24 cellular contexts compared by ENCODE assay signal in the genomic region with DNA sequence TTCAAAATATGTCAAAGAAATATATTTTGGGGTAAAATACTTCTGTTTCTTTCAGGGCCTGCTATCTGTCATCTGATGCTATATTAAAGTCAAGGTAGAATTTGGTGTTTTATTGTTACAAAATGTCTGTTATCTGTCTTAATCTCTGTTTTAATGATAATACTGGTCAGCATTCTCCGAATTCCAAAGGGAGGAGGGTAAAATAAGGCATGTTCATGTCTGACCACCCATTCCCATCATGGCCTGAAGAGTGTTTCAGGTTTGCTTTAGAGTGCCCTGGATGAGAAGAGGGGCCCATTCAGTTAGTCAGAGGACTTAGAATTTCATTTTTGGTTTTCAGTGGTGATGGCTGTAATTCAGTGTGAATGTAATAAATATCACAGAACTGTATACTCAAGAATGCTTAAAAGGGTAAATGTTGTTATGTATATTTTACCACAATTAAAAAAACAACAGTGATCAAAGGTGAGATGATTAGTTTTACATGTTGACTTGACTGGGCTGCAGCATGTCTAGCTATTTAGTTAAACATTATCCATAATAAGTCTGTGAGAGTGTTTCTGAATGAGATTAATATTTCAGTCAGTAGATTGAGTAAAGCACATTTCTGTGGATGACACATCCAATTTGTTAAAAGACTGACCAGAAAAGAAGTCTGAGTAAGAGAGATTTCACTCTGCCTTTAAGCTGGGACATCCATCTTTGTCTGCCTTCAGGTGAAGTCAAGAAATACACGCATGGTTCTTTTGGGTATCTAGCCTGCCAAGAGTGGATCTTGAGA.
"Had no signal": no experiment of that assay in that cellular context is flagged by ENCODE, and none has a peak within 500 bp of the region (broad histone marks: within the 10 kb centered on the region; RNA-seq: fewer than 3 reads in every experiment).

No MANE protein-coding gene starts in this region.

- ATAC-seq: activated CD8-positive, alpha-beta memory T cell treated with anti-CD3 and anti-CD28 coated beads, Interleukin-2, amount 10 ng/mL, durations not matched to agents 7 days and 5 days; activated CD8-positive, alpha-beta T cell treated with anti-CD3 and anti-CD28 coated beads for 36 hours; activated naive CD8-positive, alpha-beta T cell treated with anti-CD3 and anti-CD28 coated beads, Interleukin-2, amount 50 U/mL, for 24 hours; body of pancreas; esophagus mucosa; left lobe of liver; lower lobe of right lung; naive thymus-derived CD4-positive, alpha-beta T cell had no signal

- H3K4me3 Mint-ChIP-seq: activated CD4-positive, alpha-beta T cell treated with anti-CD3 and anti-CD28 coated beads, Interleukin-2, amount 10 ng/mL, durations not matched to agents 7 days and 5 days; activated CD8-positive, alpha-beta memory T cell treated with anti-CD3 and anti-CD28 coated beads, Interleukin-2, amount 10 ng/mL, durations not matched to agents 7 days and 5 days; activated CD8-positive, alpha-beta T cell treated with anti-CD3 and anti-CD28 coated beads for 36 hours; activated naive CD8-positive, alpha-beta T cell treated with anti-CD3 and anti-CD28 coated beads, Interleukin-2, amount 50 U/mL, for 24 hours; dendritic cell treated with granulocyte-macrophage colony-stimulating factor and Interleukin-4, amounts not matched to agents 40 ng/mL and 50 ng/mL, for 4 days; naive thymus-derived CD4-positive, alpha-beta T cell; neural progenitor cell; T-helper 2 cell treated with Interferon-gamma antibody and Interleukin-4, amounts not matched to agents 5 μg/mL and 100 μg/mL, for 36 hours; type B pancreatic cell had no signal

- H3K27me3 Mint-ChIP-seq: activated CD4-positive, alpha-beta T cell treated with anti-CD3 and anti-CD28 coated beads, Interleukin-2, amount 10 ng/mL, durations not matched to agents 7 days and 5 days; activated CD8-positive, alpha-beta memory T cell treated with anti-CD3 and anti-CD28 coated beads, Interleukin-2, amount 10 ng/mL, durations not matched to agents 7 days and 5 days; activated CD8-positive, alpha-beta T cell treated with anti-CD3 and anti-CD28 coated beads for 36 hours; activated naive CD8-positive, alpha-beta T cell treated with anti-CD3 and anti-CD28 coated beads, Interleukin-2, amount 50 U/mL, for 24 hours; dendritic cell treated with granulocyte-macrophage colony-stimulating factor and Interleukin-4, amounts not matched to agents 40 ng/mL and 50 ng/mL, for 4 days; naive thymus-derived CD4-positive, alpha-beta T cell; type B pancreatic cell had no signal

- H3K9me3 Mint-ChIP-seq: activated CD4-positive, alpha-beta T cell treated with anti-CD3 and anti-CD28 coated beads, Interleukin-2, amount 10 ng/mL, durations not matched to agents 7 days and 5 days had no signal

- H3K36me3 Mint-ChIP-seq: activated CD8-positive, alpha-beta memory T cell treated with anti-CD3 and anti-CD28 coated beads, Interleukin-2, amount 10 ng/mL, durations not matched to agents 7 days and 5 days; naive thymus-derived CD4-positive, alpha-beta T cell; neural progenitor cell; type B pancreatic cell had no signal

- DNase-seq: activated CD4-positive, alpha-beta T cell treated with anti-CD3 and anti-CD28 coated beads, Interleukin-2, amount 10 ng/mL, durations not matched to agents 7 days and 5 days; activated CD4-positive, CD25-positive, alpha-beta regulatory T cell treated with anti-CD3 and anti-CD28 coated beads, Interleukin-2, amount 50 U/mL, for 72 hours; activated CD8-positive, alpha-beta memory T cell treated with anti-CD3 and anti-CD28 coated beads, Interleukin-2, amount 10 ng/mL, durations not matched to agents 7 days and 5 days; activated CD8-positive, alpha-beta T cell treated with anti-CD3 and anti-CD28 coated beads for 36 hours; activated effector memory CD4-positive, alpha-beta T cell treated with anti-CD3 and anti-CD28 coated beads, Interleukin-2, amount 50 U/mL, for 16 hours; activated naive CD4-positive, alpha-beta T cell treated with anti-CD3 and anti-CD28 coated beads, Interleukin-2, amount 50 U/mL, for 16 hours; activated naive CD8-positive, alpha-beta T cell treated with anti-CD3 and anti-CD28 coated beads, Interleukin-2, amount 50 U/mL, for 24 hours; activated T-cell treated with anti-CD3 and anti-CD28 coated beads for 4 hours; anterior cingulate cortex; body of pancreas; effector CD4-positive, alpha-beta T cell; hippocampal formation; lower lobe of right lung; naive thymus-derived CD4-positive, alpha-beta T cell; spleen; stimulated activated CD4-positive, alpha-beta T cell treated with anti-CD3 and anti-CD28 coated beads, Interleukin-4, amount 100 ng/mL, for 1 hour; stimulated activated naive CD4-positive, alpha-beta T cell; testis had no signal

- H3K4me1 Mint-ChIP-seq: activated CD4-positive, alpha-beta T cell treated with anti-CD3 and anti-CD28 coated beads, Interleukin-2, amount 10 ng/mL, durations not matched to agents 7 days and 5 days; activated CD8-positive, alpha-beta memory T cell treated with anti-CD3 and anti-CD28 coated beads, Interleukin-2, amount 10 ng/mL, durations not matched to agents 7 days and 5 days; activated naive CD8-positive, alpha-beta T cell treated with anti-CD3 and anti-CD28 coated beads, Interleukin-2, amount 50 U/mL, for 24 hours; naive thymus-derived CD4-positive, alpha-beta T cell; neural progenitor cell had no signal

- H3K27ac Mint-ChIP-seq: activated CD4-positive, alpha-beta T cell treated with anti-CD3 and anti-CD28 coated beads, Interleukin-2, amount 10 ng/mL, durations not matched to agents 7 days and 5 days; activated CD8-positive, alpha-beta memory T cell treated with anti-CD3 and anti-CD28 coated beads, Interleukin-2, amount 10 ng/mL, durations not matched to agents 7 days and 5 days; activated CD8-positive, alpha-beta T cell treated with anti-CD3 and anti-CD28 coated beads for 36 hours; activated naive CD8-positive, alpha-beta T cell treated with anti-CD3 and anti-CD28 coated beads, Interleukin-2, amount 50 U/mL, for 24 hours; dendritic cell treated with granulocyte-macrophage colony-stimulating factor and Interleukin-4, amounts not matched to agents 40 ng/mL and 50 ng/mL, for 4 days; naive thymus-derived CD4-positive, alpha-beta T cell; neural progenitor cell; T-helper 2 cell treated with Interferon-gamma antibody and Interleukin-4, amounts not matched to agents 5 μg/mL and 100 μg/mL, for 36 hours; type B pancreatic cell had no signal
